11 cellular contexts compared by ENCODE assay signal in the genomic region with DNA sequence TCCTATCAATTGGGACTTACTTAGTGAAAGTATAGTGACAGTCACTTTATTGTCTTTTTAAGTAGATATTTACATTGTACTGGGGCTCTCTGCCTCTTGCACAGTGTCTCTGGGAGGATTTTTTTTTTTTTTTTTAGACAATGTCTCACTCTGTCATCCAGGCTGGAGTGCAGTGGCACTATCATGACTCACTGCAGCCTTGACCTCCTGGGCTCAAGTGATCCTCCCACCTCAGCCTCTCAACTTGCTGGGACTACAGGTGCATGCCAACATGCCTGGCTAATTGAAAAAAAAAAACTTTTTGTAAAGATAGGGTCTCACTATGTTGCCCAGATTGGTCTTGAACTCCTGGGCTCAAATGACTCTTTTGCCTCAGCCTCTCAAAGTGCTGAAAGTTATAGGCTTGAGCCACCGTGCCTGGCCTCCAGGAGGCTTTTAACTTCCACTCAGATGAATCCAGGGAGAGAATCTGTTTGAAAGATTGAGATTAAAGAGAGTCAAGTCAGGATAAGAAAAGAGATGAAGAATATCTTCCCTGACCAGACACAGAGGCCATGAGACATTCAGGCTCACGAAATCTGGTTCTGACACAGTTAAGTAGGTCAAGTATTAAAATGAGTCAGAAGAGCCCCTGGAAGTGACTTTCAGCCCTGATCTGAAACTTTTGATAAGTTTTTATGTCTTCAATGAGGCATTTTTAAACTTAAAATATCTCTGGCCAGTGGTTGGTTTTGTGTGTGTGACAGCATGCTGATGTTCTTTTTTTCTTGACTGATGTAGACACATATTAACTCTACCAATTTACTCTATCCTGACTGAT. TPM values are rescaled to one million over a fixed set of nuclear protein-coding genes. Genes with fewer than 3 reads are reported as not detected.
DNase-seq lines count a peak whose midpoint lies in the region; ATAC-seq and TF ChIP-seq lines count a peak whose summit lies in the region.
"Had no signal": no experiment of that assay in that cellular context is flagged by ENCODE, and none has a peak within 500 bp of the region (broad histone marks: within the 10 kb centered on the region; RNA-seq: fewer than 3 reads in every experiment).

No MANE protein-coding gene starts in this region.

- no peaks in the 10 kb centered on the region for H3K9me3 Mint-ChIP-seq in activated naive CD4-positive, alpha-beta T cell treated with anti-CD3 and anti-CD28 coated beads, Interleukin-2, amount 50 U/mL, for 72 hours
- H3K9me3 Mint-ChIP-seq: dendritic cell treated with granulocyte-macrophage colony-stimulating factor and Interleukin-4, amounts not matched to agents 40 ng/mL and 50 ng/mL, for 4 days had no signal

- no peaks in the 10 kb centered on the region for H3K4me1 ChIP-seq in osteoblast (ENCODE audit: insufficient read depth, low read length)

- no peak overlapping the region for H3K27ac ChIP-seq in osteoblast (ENCODE audit: low read depth, low read length)

- no peak overlapping the region for H3K4me3 ChIP-seq in osteoblast (ENCODE audit: insufficient read depth, low read length)

- H3K27me3 ChIP-seq in osteoblast (ENCODE audit: insufficient read depth, low read length) = no peaks in the 10 kb centered on the region

- no peak overlapping the region for H3K4me2 ChIP-seq in osteoblast (ENCODE audit: insufficient read depth, low read length)

- H3K36me3 ChIP-seq in osteoblast (ENCODE audit: insufficient read depth, low read length) = no peaks in the 10 kb centered on the region

- no peak overlapping the region for H2AFZ ChIP-seq in osteoblast (ENCODE audit: low read length)

- no peak for TF ChIP-seq CTCF in osteoblast (IDR thresholded peaks at IDR 0.05; ENCODE audit: extremely low read depth, low read depth, low read length)

- peak in 1 of 2 donors; percentile 16 for DNase-seq in activated naive CD4-positive, alpha-beta T cell treated with anti-CD3 and anti-CD28 coated beads, Interleukin-2, amount 50 U/mL, for 72 hours (ENCODE audit: low spot score in 2 of 2)
- no peak for DNase-seq in activated naive CD4-positive, alpha-beta T cell treated with Interleukin-2 at 50 U/mL for 16 hours
- no peak for DNase-seq in stimulated activated naive CD8-positive, alpha-beta T cell treated with anti-CD3 and anti-CD28 coated beads, Interleukin-15, Interleukin-2, amounts not matched to agents 100 U/mL and 50 U/mL, for 24 hours
- DNase-seq in NCI-H446 treated with DMSO at 0.1 percent for 48 hours (lab: John Stamatoyannopoulos, UW) = no peak
- DNase-seq in GF-D8 (lab: John Stamatoyannopoulos, UW) = no peak
- no peak for DNase-seq in osteoblast (ENCODE audit: insufficient read length, low spot score, missing footprints)
- DNase-seq: NCI-H524 treated with DMSO at 0.1 percent for 48 hours; stimulated activated CD4-positive, alpha-beta T cell treated with anti-CD3 and anti-CD28 coated beads, Interleukin-12 subunit alpha, Interleukin-12 subunit beta, amount 100 ng/mL, for 4 hours had no signal

- H4K20me1 ChIP-seq in osteoblast (ENCODE audit: insufficient read depth, low read length) = no peaks in the 10 kb centered on the region

- no peaks in the 10 kb centered on the region for H3K36me3 Mint-ChIP-seq in activated naive CD4-positive, alpha-beta T cell treated with anti-CD3 and anti-CD28 coated beads, Interleukin-2, amount 50 U/mL, for 72 hours

- peak overlapping the region; percentile 39 to 59 for H3K27ac Mint-ChIP-seq in activated naive CD4-positive, alpha-beta T cell treated with anti-CD3 and anti-CD28 coated beads, Interleukin-2, amount 50 U/mL, for 72 hours
- H3K27ac Mint-ChIP-seq: dendritic cell treated with granulocyte-macrophage colony-stimulating factor and Interleukin-4, amounts not matched to agents 40 ng/mL and 50 ng/mL, for 4 days had no signal

- H3K79me2 ChIP-seq in osteoblast (ENCODE audit: insufficient read depth, low read length) = no peaks in the 10 kb centered on the region

- ATAC-seq in activated naive CD4-positive, alpha-beta T cell treated with anti-CD3 and anti-CD28 coated beads, Interleukin-2, amount 50 U/mL, for 72 hours = peak; percentile 88 to 95
- peak; percentile 86 for ATAC-seq in GM21825 (IDR thresholded peaks at IDR 0.05; ENCODE audit: unreplicated experiment)
- peak; percentile 87 for ATAC-seq in HG03521 (IDR thresholded peaks at IDR 0.05; ENCODE audit: unreplicated experiment)
- peak; percentile 90 for ATAC-seq in stimulated activated naive CD8-positive, alpha-beta T cell treated with anti-CD3 and anti-CD28 coated beads, Interleukin-15, Interleukin-2, amounts not matched to agents 100 U/mL and 50 U/mL, for 24 hours

- no peaks in the 10 kb centered on the region for H3K9me3 ChIP-seq in osteoblast (ENCODE audit: low read depth, low read length)

RNA-seq across cellular contexts. Expression of a gene that starts 18.3 kb away (rescaled TPM):
- total RNA-seq in activated naive CD4-positive, alpha-beta T cell treated with anti-CD3 and anti-CD28 coated beads, Interleukin-2, amount 50 U/mL, for 72 hours = under 1 TPM; 0.14 to 0.19 TPM
- 0.29 and 0.72 TPM in 2 replicates for total RNA-seq in osteoblast

RNA-seq across cellular contexts. Expression of a gene that starts 32.2 kb away (rescaled TPM):
- total RNA-seq in activated naive CD4-positive, alpha-beta T cell treated with anti-CD3 and anti-CD28 coated beads, Interleukin-2, amount 50 U/mL, for 72 hours = 1 to 10 TPM; 3.8 to 7.6 TPM
- total RNA-seq in osteoblast = 16.6 and 16.8 TPM in 2 replicates

RNA-seq across cellular contexts. Expression of a gene that starts 32.2 kb away (rescaled TPM):
- total RNA-seq in activated naive CD4-positive, alpha-beta T cell treated with anti-CD3 and anti-CD28 coated beads, Interleukin-2, amount 50 U/mL, for 72 hours = 10 to 100 TPM; 14.4 to 14.8 TPM
- 19.5 and 28.0 TPM in 2 replicates for total RNA-seq in osteoblast
